Comparison of ENCODE assay signal across 18 cellular contexts in the genomic region with DNA sequence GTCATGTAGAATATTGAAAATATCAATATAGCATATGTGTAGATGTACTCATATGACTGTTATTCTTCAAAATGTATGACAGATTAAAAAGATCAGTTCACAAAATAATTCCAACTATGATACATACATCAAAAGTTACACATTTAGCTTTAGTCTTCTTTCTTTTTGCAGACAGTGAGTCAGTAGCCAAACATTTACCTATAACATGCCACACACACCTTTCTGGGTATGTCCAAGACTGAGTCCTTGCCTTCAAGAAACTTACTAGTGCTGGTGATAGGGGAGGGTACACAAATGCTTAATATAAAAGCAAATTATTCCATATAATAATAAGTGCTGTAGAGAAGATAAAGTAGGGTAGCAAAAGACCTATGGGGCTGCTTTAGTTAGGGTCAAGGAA.
DNase-seq lines count a peak whose midpoint lies in the region; ATAC-seq, FAIRE-seq and TF ChIP-seq lines count a peak whose summit lies in the region.
"Had no signal": no experiment of that assay in that cellular context is flagged by ENCODE, and none has a peak within 500 bp of the region (broad histone marks: within the 10 kb centered on the region; RNA-seq: fewer than 3 reads in every experiment).

No MANE protein-coding gene starts in this region.

- no peak overlapping the region for H2AFZ ChIP-seq in astrocyte (ENCODE audit: low read depth, low read length)

- DNase-seq in D721Med (ENCODE audit: insufficient read length, low spot score), result no peak
- DNase-seq in astrocyte (ENCODE audit: low read depth), result no peak
- DNase-seq in foreskin keratinocyte, result peak; percentile 27 to 55
- no peak for DNase-seq in stimulated activated naive B cell treated with anti-CD40 and anti-IgM and Interleukin-4, amounts not matched to agents 10 μg/mL and 1 μg/mL and 100 μg/mL, for 72 hours
- DNase-seq in heart left ventricle, result no peak
- DNase-seq in NCI-H82 (lab: John Stamatoyannopoulos, UW), result no peak
- DNase-seq in NCI-H187 treated with DMSO at 0.1 percent for 48 hours (lab: John Stamatoyannopoulos, UW), result no peak
- DNase-seq: 8988T; BE2C; Caco-2; CD4-positive, alpha-beta T cell; DMS79 treated with DMSO at 0.1 percent for 48 hours; GF-D8; H9 had no signal

- TF ChIP-seq CTCF in D721Med (IDR thresholded peaks at IDR 0.05; ENCODE audit: insufficient read depth, missing control alignments), result no peak
- TF ChIP-seq CTCF in astrocyte (IDR thresholded peaks at IDR 0.05; ENCODE audit: insufficient read depth, low read depth, low read length), result no peak
- no peak for TF ChIP-seq CTCF in foreskin keratinocyte (conservative IDR thresholded peaks at IDR 0.05)
- no peak for TF ChIP-seq CTCF in heart left ventricle (IDR thresholded peaks at IDR 0.05)

- peaks cover 10% of the 10 kb centered on the region for H3K36me3 Mint-ChIP-seq in astrocyte (ENCODE audit: low read depth, unreplicated experiment)
- peaks cover 27 to 31% of the 10 kb centered on the region in 2 donors for H3K36me3 Mint-ChIP-seq in stimulated activated naive B cell treated with anti-CD40 and anti-IgM and Interleukin-4, amounts not matched to agents 10 μg/mL and 1 μg/mL and 100 μg/mL, for 72 hours

- no peaks in the 10 kb centered on the region for H3K9me3 Mint-ChIP-seq in astrocyte (ENCODE audit: unreplicated experiment)
- H3K9me3 Mint-ChIP-seq in stimulated activated naive B cell treated with anti-CD40 and anti-IgM and Interleukin-4, amounts not matched to agents 10 μg/mL and 1 μg/mL and 100 μg/mL, for 72 hours, result no peaks in the 10 kb centered on the region
- H3K9me3 Mint-ChIP-seq: CD4-positive, alpha-beta T cell; H9; IgD-negative memory B cell had no signal

- peaks cover 7% of the 10 kb centered on the region for H3K36me3 ChIP-seq in astrocyte (ENCODE audit: insufficient read depth, low read length)
- peaks cover 0 to 96% (median 65%) of the 10 kb centered on the region in 9 donors for H3K36me3 ChIP-seq in heart left ventricle
- H3K36me3 ChIP-seq: BE2C had no signal

- H3K4me2 ChIP-seq in astrocyte (ENCODE audit: low read length), result no peak overlapping the region

- no peaks in the 10 kb centered on the region for H3K4me1 ChIP-seq in astrocyte (ENCODE audit: insufficient read depth, low read length)
- H3K4me1 ChIP-seq in foreskin keratinocyte, result no peaks in the 10 kb centered on the region
- peaks cover 0 to 13% (median 0%) of the 10 kb centered on the region in 12 donors for H3K4me1 ChIP-seq in heart left ventricle
- H3K4me1 ChIP-seq: BE2C had no signal

- H3K27me3 ChIP-seq in astrocyte (ENCODE audit: insufficient read depth, low read length) (no peaks in the 10 kb centered on the region), foreskin keratinocyte (no peaks in the 10 kb centered on the region), heart left ventricle (no peaks in the 10 kb centered on the region)
- H3K27me3 ChIP-seq: BE2C had no signal

- no peaks in the 10 kb centered on the region for H3K9me3 ChIP-seq in astrocyte (ENCODE audit: insufficient read depth, low read depth, low read length)
- H3K9me3 ChIP-seq in heart left ventricle, result no peaks in the 10 kb centered on the region
- H3K9me3 ChIP-seq: BE2C, Caco-2 had no signal

- no peak for TF ChIP-seq POLR2A in heart left ventricle (IDR thresholded peaks at IDR 0.05)

- H3K27ac Mint-ChIP-seq in astrocyte (ENCODE audit: unreplicated experiment), result no peak overlapping the region
- H3K27ac Mint-ChIP-seq in stimulated activated naive B cell treated with anti-CD40 and anti-IgM and Interleukin-4, amounts not matched to agents 10 μg/mL and 1 μg/mL and 100 μg/mL, for 72 hours, result peak overlapping the region; percentile 7
- H3K27ac Mint-ChIP-seq: CD4-positive, alpha-beta T cell; H9; IgD-negative memory B cell had no signal

- H3K4me1 Mint-ChIP-seq in astrocyte (ENCODE audit: low read depth, unreplicated experiment), result peaks cover 2% of the 10 kb centered on the region
- no peaks in the 10 kb centered on the region for H3K4me1 Mint-ChIP-seq in stimulated activated naive B cell treated with anti-CD40 and anti-IgM and Interleukin-4, amounts not matched to agents 10 μg/mL and 1 μg/mL and 100 μg/mL, for 72 hours
- H3K4me1 Mint-ChIP-seq: H9 had no signal

- H3K9ac ChIP-seq in astrocyte (ENCODE audit: low read length), result no peak overlapping the region

- no peaks in the 10 kb centered on the region for H4K20me1 ChIP-seq in astrocyte (ENCODE audit: insufficient read depth, low read length)

- ATAC-seq in foreskin keratinocyte (peak; percentile 64), heart left ventricle (no peak)
- no peak for ATAC-seq in stimulated activated naive B cell treated with anti-CD40 and anti-IgM and Interleukin-4, amounts not matched to agents 10 μg/mL and 1 μg/mL and 100 μg/mL, for 72 hours (replicated peaks)
- ATAC-seq: HepG2 had no signal

- H3K4me3 Mint-ChIP-seq in astrocyte (ENCODE audit: unreplicated experiment), result no peak overlapping the region
- no peak overlapping the region for H3K4me3 Mint-ChIP-seq in stimulated activated naive B cell treated with anti-CD40 and anti-IgM and Interleukin-4, amounts not matched to agents 10 μg/mL and 1 μg/mL and 100 μg/mL, for 72 hours
- H3K4me3 Mint-ChIP-seq: CD4-positive, alpha-beta T cell; H9; IgD-negative memory B cell had no signal

- no peaks in the 10 kb centered on the region for H3K27me3 Mint-ChIP-seq in astrocyte (ENCODE audit: low read depth, unreplicated experiment)
- H3K27me3 Mint-ChIP-seq in stimulated activated naive B cell treated with anti-CD40 and anti-IgM and Interleukin-4, amounts not matched to agents 10 μg/mL and 1 μg/mL and 100 μg/mL, for 72 hours, result no peaks in the 10 kb centered on the region
- H3K27me3 Mint-ChIP-seq: CD4-positive, alpha-beta T cell; IgD-negative memory B cell had no signal

- H3K27ac ChIP-seq in astrocyte (ENCODE audit: low read depth, low read length) (no peak overlapping the region), foreskin keratinocyte (no peak overlapping the region), heart left ventricle (no peak overlapping the region)
- H3K27ac ChIP-seq: C4-2B had no signal

- no peak overlapping the region for H3K4me3 ChIP-seq in astrocyte (ENCODE audit: insufficient read depth, low read depth, low read length)
- no peak overlapping the region for H3K4me3 ChIP-seq in heart left ventricle

- intact Hi-C loops in heart left ventricle (cut with DNase I), result loop anchor here in 1 of 10 donors (10.0 kb wide), 1 partner anchor 175 kb away; a partner anchor contains a TSS

- H3K79me2 ChIP-seq in astrocyte (ENCODE audit: insufficient read depth, low read length), result no peaks in the 10 kb centered on the region

- FAIRE-seq in D721Med (lab: Jason Lieb, UNC) (peak; percentile 80), astrocyte (lab: Jason Lieb, UNC) (peak; percentile 52)
- FAIRE-seq: H1, HepG2 had no signal

Comparison
In these comparisons a context has a peak if more than half of its experiments do, and no peak if none do; other contexts are left out.
1. DNase-seq: peak in foreskin keratinocyte (2 of 2); none in D721Med (single experiment), astrocyte (single experiment), stimulated activated naive B cell treated with anti-CD40 and anti-IgM and Interleukin-4, amounts not matched to agents 10 μg/mL and 1 μg/mL and 100 μg/mL, for 72 hours (single experiment), heart left ventricle (0 of 5), NCI-H82 (single experiment) and NCI-H187 treated with DMSO at 0.1 percent for 48 hours (single experiment).